11 cellular contexts compared by ENCODE assay signal in genomic region chr10:119537953-119538630, GRCh38. TPM values are rescaled to one million over a fixed set of nuclear protein-coding genes. Genes with fewer than 3 reads are reported as not detected.
DNase-seq lines count a peak whose midpoint lies in the region; ATAC-seq, FAIRE-seq and TF ChIP-seq lines count a peak whose summit lies in the region.
"Had no signal": no experiment of that assay in that cellular context is flagged by ENCODE, and none has a peak within 500 bp of the region (broad histone marks: within the 10 kb centered on the region; RNA-seq: fewer than 3 reads in every experiment).

No MANE protein-coding gene starts in this region.

- in situ Hi-C loops in K562 (cut with MboI): no loop called here
- in situ Hi-C loops in ACHN (cut with HindIII; ENCODE audit: low pct_ligation_motif_present, low pct_unique_long_range_greater_than_20kb, low sequenced_read_pairs): no loop called here

- ATAC-seq in K562: no peak
- no peak for ATAC-seq in GM21576 (IDR thresholded peaks at IDR 0.05; ENCODE audit: unreplicated experiment)

- TF ChIP-seq POLR2A in K562 (conservative IDR thresholded peaks at IDR 0.05) (no peak), prostate gland (IDR thresholded peaks at IDR 0.05) (no peak)

- CTCF ChIA-PET in CD4-positive, alpha-beta memory T cell (lab: Charles Lee; ENCODE audit: partially characterized antibody): interaction anchor here (0.6 to 3.2 kb wide), 6 partner anchors 21 to 339 kb away, joined by 3 to 17 read pairs (median 6); no protein-coding TSS in a partner anchor
- CTCF ChIA-PET in K562 (lab: Yijun Ruan, JAX; ENCODE audit: low intra/inter-chr PET ratio): no interaction called here
- CTCF ChIA-PET in Caco-2 (lab: Charles Lee): interaction anchor here (0.6 kb wide), 1 partner anchor 30 kb away, joined by 3 read pairs; no protein-coding TSS in a partner anchor

- H3K4me3 Mint-ChIP-seq in CD4-positive, alpha-beta memory T cell: peak overlapping the region; percentile 80 to 95 (median 90)
- H3K4me3 Mint-ChIP-seq in Caco-2 (ENCODE audit: unreplicated experiment): no peak overlapping the region

- H3K4me1 Mint-ChIP-seq in CD4-positive, alpha-beta memory T cell: peaks cover 48 to 75% (median 66%) of the 10 kb centered on the region in 4 donors
- peaks cover 5% of the 10 kb centered on the region for H3K4me1 Mint-ChIP-seq in Caco-2 (ENCODE audit: low read depth, unreplicated experiment)

- peak overlapping the region; percentile 28 to 84; a peak in 2 of 4 replicates for H3K9ac ChIP-seq in K562 (ENCODE audit: insufficient read depth in 1 of 2, low read depth in 2 of 2, low read length in 2 of 2)

- no peak for TF ChIP-seq EP300 in K562 (IDR thresholded peaks at IDR 0.05; ENCODE audit: low read length)

- H3K27me3 ChIP-seq in CD4-positive, alpha-beta memory T cell (ENCODE audit: insufficient read depth, low read length): no peaks in the 10 kb centered on the region
- H3K27me3 ChIP-seq in K562 (ENCODE audit: control insufficient read depth in 2 of 2, insufficient read depth in 2 of 2, low read length in 2 of 2): no peaks in the 10 kb centered on the region
- H3K27me3 ChIP-seq in prostate gland (replicated peaks; ENCODE audit: insufficient read depth): no peaks in the 10 kb centered on the region
- H3K27me3 ChIP-seq in Caco-2 (replicated peaks; ENCODE audit: control insufficient read depth, insufficient read depth, low read length): no peaks in the 10 kb centered on the region

- H3K36me3 ChIP-seq in CD4-positive, alpha-beta memory T cell (ENCODE audit: insufficient read depth, low read length): no peaks in the 10 kb centered on the region
- peaks cover 32% of the 10 kb centered on the region for H3K36me3 ChIP-seq in KOPT-K1 (ENCODE audit: insufficient read depth, low read length)
- H3K36me3 ChIP-seq in K562 (ENCODE audit: control insufficient read depth, insufficient read depth, low read length): peaks cover 22% of the 10 kb centered on the region; the same call in 1 of the 3 replicates
- no peaks in the 10 kb centered on the region for H3K36me3 ChIP-seq in prostate gland
- H3K36me3 ChIP-seq in Caco-2 (ENCODE audit: control insufficient read depth, insufficient read depth, low read length): no peaks in the 10 kb centered on the region

- no peak for DNase-seq in CD4-positive, alpha-beta memory T cell
- DNase-seq in K562 (ENCODE audit: extremely low read depth in 1 of 4, low spot score in 3 of 4) (no peak), prostate gland (ENCODE audit: low spot score) (no peak), ACHN (no peak), Caco-2 (no peak)
- DNase-seq: mesendoderm; NCI-H1048; stimulated activated CD4-positive, alpha-beta T cell treated with anti-CD3 and anti-CD28 coated beads, Interleukin-4, amount 100 ng/mL, for 1 hour had no signal

- no peak overlapping the region for H3K4me3 ChIP-seq in CD4-positive, alpha-beta memory T cell (ENCODE audit: low read length in 2 of 2)
- no peak overlapping the region; the same call in 1 of the 2 replicates for H3K4me3 ChIP-seq in K562
- no peak overlapping the region for H3K4me3 ChIP-seq in prostate gland
- H3K4me3 ChIP-seq in Caco-2 (ENCODE audit: low read depth, low read length): no peak overlapping the region

- peaks cover 0 to 12% of the 10 kb centered on the region in 2 donors for H3K36me3 Mint-ChIP-seq in CD4-positive, alpha-beta memory T cell
- H3K36me3 Mint-ChIP-seq in Caco-2 (ENCODE audit: insufficient read depth, unreplicated experiment): no peaks in the 10 kb centered on the region

- TF ChIP-seq RAD21 in K562 (CRISPR knock-in tag; conservative IDR thresholded peaks at IDR 0.05 in 1 of 2, IDR thresholded peaks at IDR 0.05 in 1 of 2): no peak

- intact Hi-C loops in CD4-positive, alpha-beta memory T cell (cut with micrococcal nuclease): no loop called here
- intact Hi-C loops in K562 (cut with micrococcal nuclease): loop anchor here (2.0 kb wide), 1 partner anchor 17 kb away; no protein-coding TSS in a partner anchor
- intact Hi-C loops in prostate gland (cut with DNase I): no loop called here
- intact Hi-C loops in Caco-2 (cut with micrococcal nuclease; ENCODE audit: unreplicated experiment): no loop called here

- H3K79me2 ChIP-seq in K562 (ENCODE audit: control insufficient read depth, insufficient read depth, low read length): peaks cover 85% of the 10 kb centered on the region

- no peaks in the 10 kb centered on the region for H3K27me3 Mint-ChIP-seq in CD4-positive, alpha-beta memory T cell
- H3K27me3 Mint-ChIP-seq in Caco-2 (ENCODE audit: insufficient read depth, unreplicated experiment): no peaks in the 10 kb centered on the region

- 25% methylated on average over 4 of the region's 5 CpGs for WGBS in K562 (ENCODE audit: insufficient coverage, low coverage, missing lambda C conversion rate)
- WGBS in prostate gland: 81% methylated on average over 5 of the region's 5 CpGs

- H2AFZ ChIP-seq in K562 (ENCODE audit: low read depth, low read length): no peak overlapping the region

- H3K4me1 ChIP-seq in CD4-positive, alpha-beta memory T cell (ENCODE audit: insufficient read depth, low read length): peaks cover 67% of the 10 kb centered on the region
- H3K4me1 ChIP-seq in K562 (replicated peaks in 1 of 2; ENCODE audit: control insufficient read depth in 2 of 2, insufficient read depth in 2 of 2, low read length in 2 of 2) (peaks cover 20 to 50% of the 10 kb centered on the region in 2 experiments), prostate gland (replicated peaks) (peaks cover 16% of the 10 kb centered on the region), Caco-2 (peaks cover 13% of the 10 kb centered on the region; the same call in 1 of the 2 replicates)

- peak overlapping the region; percentile 82 to 96 (median 93) for H3K27ac Mint-ChIP-seq in CD4-positive, alpha-beta memory T cell
- H3K27ac Mint-ChIP-seq in Caco-2 (ENCODE audit: unreplicated experiment): no peak overlapping the region

- H3K9me3 ChIP-seq in CD4-positive, alpha-beta memory T cell (ENCODE audit: control insufficient read depth in 1 of 2, low read length in 2 of 2): no peaks in the 10 kb centered on the region
- no peaks in the 10 kb centered on the region for H3K9me3 ChIP-seq in KOPT-K1 (ENCODE audit: insufficient read depth, low read length, poor library complexity, severe bottlenecking)
- H3K9me3 ChIP-seq in K562 (replicated peaks; ENCODE audit: control insufficient read depth, insufficient read depth, low read depth, low read length): no peaks in the 10 kb centered on the region
- no peaks in the 10 kb centered on the region for H3K9me3 ChIP-seq in prostate gland
- no peaks in the 10 kb centered on the region for H3K9me3 ChIP-seq in Caco-2

- H3K9me3 Mint-ChIP-seq in CD4-positive, alpha-beta memory T cell: peaks cover 0 to 1% (median 0%) of the 10 kb centered on the region in 8 donors
- H3K9me3 Mint-ChIP-seq in Caco-2 (ENCODE audit: unreplicated experiment): no peaks in the 10 kb centered on the region

- peak overlapping the region; percentile 63 for H3K4me2 ChIP-seq in K562 (ENCODE audit: insufficient read depth, low read length)

- BruUV-seq in K562 (replicated peaks; lab: Mats Ljungman, UMichigan): no TSS peak
- no TSS peak for BruUV-seq in Caco-2 (replicated peaks; lab: Mats Ljungman, UMichigan)

- H3K27ac ChIP-seq in CD4-positive, alpha-beta memory T cell (ENCODE audit: low read depth, low read length): peak overlapping the region; percentile 40
- H3K27ac ChIP-seq in KOPT-K1 (ENCODE audit: low read depth, low read length, poor library complexity, severe bottlenecking): peak overlapping the region; percentile 62
- peak overlapping the region; percentile 39 for H3K27ac ChIP-seq in K562 (ENCODE audit: extremely low read depth, low read depth, low read length)
- peak overlapping the region; percentile 70 to 73 for H3K27ac ChIP-seq in prostate gland

- TF ChIP-seq CTCF in K562 (IDR thresholded peaks at IDR 0.05 in 2 of 3, conservative IDR thresholded peaks at IDR 0.05 in 1 of 3; ENCODE audit: insufficient read depth in 2 of 3, low read depth in 1 of 3, low read length in 3 of 3) (no peak), prostate gland (IDR thresholded peaks at IDR 0.05) (no peak), Caco-2 (IDR thresholded peaks at IDR 0.05; ENCODE audit: insufficient read depth in 1 of 2, low read depth in 1 of 2, low read length in 1 of 2, severe bottlenecking in 1 of 2, unreplicated experiment in 1 of 2) (no peak)

- FAIRE-seq in K562 (lab: Jason Lieb, UNC): no peak
- FAIRE-seq: D721Med had no signal

- POLR2A ChIA-PET in CD4-positive, alpha-beta memory T cell (lab: Charles Lee; ENCODE audit: partially characterized antibody): interaction anchor here (0.9 to 7.7 kb wide), 4 partner anchors 8 to 48 kb away, joined by 3 to 107 read pairs (median 51); no protein-coding TSS in a partner anchor
- POLR2A ChIA-PET in K562 (lab: Yijun Ruan, JAX): interaction anchor here (0.7 to 1.7 kb wide), 5 partner anchors 8 to 93 kb away, joined by 3 to 5 read pairs (median 5); no protein-coding TSS in a partner anchor
- POLR2A ChIA-PET in Caco-2 (lab: Charles Lee): interaction anchor here (0.6 kb wide), 1 partner anchor 459 kb away, joined by 4 read pairs; no protein-coding TSS in a partner anchor

- peaks cover 2% of the 10 kb centered on the region for H3K9me1 ChIP-seq in K562 (ENCODE audit: control insufficient read depth, insufficient read depth, low read length)

- 0 out of 2 replicates have a peak, but pooled peaks cover 5% of the 10 kb centered on the region for H4K20me1 ChIP-seq in K562 (replicated peaks; ENCODE audit: control insufficient read depth, insufficient read depth, low read length)

RNA-seq across cellular contexts. Expression of gene RGS10, which starts 4.4 kb away (rescaled TPM):
- 100 to 1,000 TPM; 115 to 122 TPM for total RNA-seq in CD4-positive, alpha-beta memory T cell
- 100 to 1,000 TPM; 153 to 187 TPM for polyA plus RNA-seq in CD4-positive, alpha-beta memory T cell
- total RNA-seq in K562 (2011; cell fraction: chromatin; rRNA removed; ENCODE audit: low replicate concordance): 9.5 and 17.1 TPM in 2 replicates
- total RNA-seq in K562 (2011; cell fraction: nucleolus; rRNA removed): 9.5 and 11.8 TPM in 2 replicates
- total RNA-seq in K562 (2011; cell fraction: nucleoplasm; rRNA removed): 15.0 and 25.7 TPM in 2 replicates
- total RNA-seq in K562 (2014; rRNA removed) (47.6 and 61.8 TPM in 2 replicates), K562 (2014; rRNA removed; fragmentation: Illumina TruSeq; extraction: Trizol) (67.5 and 76.1 TPM in 2 replicates), K562 (2015; rRNA removed; fragmentation: Illumina TruSeq; extraction: Trizol) (62.1 and 62.4 TPM in 2 replicates), K562 (2021) (56.6 and 59.1 TPM in 2 replicates), prostate gland (10 to 100 TPM; 12.4 to 67.7 TPM), Caco-2 (2022) (22.6 and 23.2 TPM in 2 replicates)
- polyA plus RNA-seq in K562 (2011; rRNA removed) (89.3 and 123 TPM in 2 replicates), K562 (2014; fragmentation: Illumina TruSeq; extraction: Trizol) (81.1 and 91.4 TPM in 2 replicates), K562 (2014; fragmentation: Nextera tagmentation; extraction: Ambion mirVana) (10 to 100 TPM; 31.9 to 43.7 TPM), K562 (2014; rRNA removed) (79.2 and 104 TPM in 2 replicates)
- polyA plus RNA-seq in K562 (2011; cell fraction: cytosol; rRNA removed): 23.5 and 39.7 TPM in 2 replicates
- 17.6 and 25.4 TPM in 2 replicates for polyA plus RNA-seq in K562 (2011; cell fraction: nucleus; rRNA removed)
- 72.6 and 102 TPM in 2 replicates for polyA plus RNA-seq in K562 (2012)
- polyA minus RNA-seq in K562 (2011; rRNA and poly(A)+ RNA removed): 48.6 and 52.8 TPM in 2 replicates
- polyA minus RNA-seq in K562 (2011; cell fraction: cytosol; rRNA and poly(A)+ RNA removed): 21.9 and 24.2 TPM in 2 replicates
- polyA minus RNA-seq in K562 (2011; cell fraction: nucleus; rRNA and poly(A)+ RNA removed): 4.6 and 9.9 TPM in 2 replicates

RNA-seq across cellular contexts. Expression of gene TIAL1, which starts 58.7 kb away (rescaled TPM):
- 100 to 1,000 TPM; 201 to 212 TPM for total RNA-seq in CD4-positive, alpha-beta memory T cell
- 10 to 100 TPM in 1 of 2 donors, 1 to 10 TPM in 1; 8.8 to 12.0 TPM for polyA plus RNA-seq in CD4-positive, alpha-beta memory T cell
- 198 and 514 TPM in 2 replicates for total RNA-seq in K562 (2011; cell fraction: chromatin; rRNA removed; ENCODE audit: low replicate concordance)
- total RNA-seq in K562 (2011; cell fraction: nucleolus; rRNA removed): 93.2 and 115 TPM in 2 replicates
- total RNA-seq in K562 (2011; cell fraction: nucleoplasm; rRNA removed): 178 and 179 TPM in 2 replicates
- total RNA-seq in K562 (2014; rRNA removed): 26.0 and 34.0 TPM in 2 replicates
- total RNA-seq in K562 (2014; rRNA removed; fragmentation: Illumina TruSeq; extraction: Trizol): 53.6 and 58.2 TPM in 2 replicates
- total RNA-seq in K562 (2015; rRNA removed; fragmentation: Illumina TruSeq; extraction: Trizol): 44.0 and 45.3 TPM in 2 replicates
- 119 and 126 TPM in 2 replicates for total RNA-seq in K562 (2021)
- polyA plus RNA-seq in K562 (2011; rRNA removed): 113 and 116 TPM in 2 replicates
- polyA plus RNA-seq in K562 (2011; cell fraction: cytosol; rRNA removed): 19.5 and 43.1 TPM in 2 replicates
- 192 and 336 TPM in 2 replicates for polyA plus RNA-seq in K562 (2011; cell fraction: nucleus; rRNA removed)
- 74.9 and 83.6 TPM in 2 replicates for polyA plus RNA-seq in K562 (2012)
- 101 and 112 TPM in 2 replicates for polyA plus RNA-seq in K562 (2014; fragmentation: Illumina TruSeq; extraction: Trizol)
- polyA plus RNA-seq in K562 (2014; fragmentation: Nextera tagmentation; extraction: Ambion mirVana): 10 to 100 TPM; 22.5 to 30.8 TPM
- polyA plus RNA-seq in K562 (2014; rRNA removed): 89.3 and 98.7 TPM in 2 replicates
- polyA minus RNA-seq in K562 (2011; rRNA and poly(A)+ RNA removed): 85.9 and 92.3 TPM in 2 replicates
- polyA minus RNA-seq in K562 (2011; cell fraction: cytosol; rRNA and poly(A)+ RNA removed): 30.6 and 32.8 TPM in 2 replicates
- polyA minus RNA-seq in K562 (2011; cell fraction: nucleus; rRNA and poly(A)+ RNA removed): 52.5 and 99.1 TPM in 2 replicates
- 10 to 100 TPM; 68.7 to 74.3 TPM for total RNA-seq in prostate gland
- total RNA-seq in Caco-2 (2022): 162 and 174 TPM in 2 replicates
